Comparison of ENCODE assay signal across 1 cellular context in genomic region chr20:63384336-63384735, GRCh38.
TF ChIP-seq lines count a peak whose summit lies in the region.

No MANE protein-coding gene starts in this region.

TF ChIP-seq in H1, 55 proteins besides CTCF, POLR2A, EP300 and RAD21 (continued from another document):
- no peak for TF ChIP-seq CHD1 (IDR thresholded peaks at IDR 0.05; ENCODE audit: low read depth, low read length)
- no peak for TF ChIP-seq MAFK (IDR thresholded peaks at IDR 0.05; ENCODE audit: low read depth, low read length)
- TF ChIP-seq RXRA (IDR thresholded peaks at IDR 0.05; ENCODE audit: insufficient read depth, low read depth, low read length) = no peak
- no peak for TF ChIP-seq SP4 (IDR thresholded peaks at IDR 0.05; ENCODE audit: low read length)
- no peak for TF ChIP-seq HDAC6 (IDR thresholded peaks at IDR 0.05; ENCODE audit: low read depth, low read length)
TF ChIP-seq in H1: peak in this region for 0.
